Comparison of ENCODE assay signal across 8 cellular contexts in the genomic region with DNA sequence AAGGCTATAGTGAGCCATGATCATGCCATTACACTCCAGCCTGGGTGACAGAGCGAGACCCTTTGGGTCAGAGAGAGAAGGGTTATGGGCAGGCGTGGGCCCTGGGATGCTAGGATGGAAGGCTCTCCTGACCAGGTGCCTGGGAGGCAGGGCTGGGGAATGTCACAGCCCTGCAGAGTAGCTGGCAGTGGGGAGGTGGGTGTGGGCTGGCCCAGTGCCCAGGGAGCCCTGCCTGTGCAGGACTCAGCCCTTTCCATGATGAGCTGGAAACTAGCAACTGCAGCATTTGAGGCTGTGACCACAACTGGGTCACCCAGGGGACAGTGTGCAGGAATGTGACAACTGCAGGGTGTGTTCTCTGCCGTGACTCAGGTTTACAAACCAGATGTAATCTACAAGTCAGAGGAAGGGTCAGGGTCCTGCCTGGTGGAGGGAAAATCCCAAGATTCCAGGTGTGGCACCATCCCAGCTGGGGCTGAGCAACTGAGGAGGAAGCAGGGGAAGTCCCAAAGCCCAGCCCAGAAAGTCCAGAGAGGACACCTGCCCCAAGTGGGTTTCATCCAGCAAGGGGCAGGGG. TPM values are rescaled to one million over a fixed set of nuclear protein-coding genes. Genes with fewer than 3 reads are reported as not detected.
DNase-seq lines count a peak whose midpoint lies in the region; ATAC-seq and TF ChIP-seq lines count a peak whose summit lies in the region.

No MANE protein-coding gene starts in this region.

- H3K36me3 ChIP-seq in vagina: no peaks in the 10 kb centered on the region

- H3K27ac ChIP-seq in vagina: no peak overlapping the region

- intact Hi-C loops in vagina (cut with DNase I): loop anchor here (5.0 to 10.0 kb wide), 2 partner anchors 275 to 328 kb away; a partner anchor contains a TSS

- no peak overlapping the region for H3K4me3 ChIP-seq in AG10803 (ENCODE audit: low read length)
- no peak overlapping the region for H3K4me3 ChIP-seq in vagina

- peak; percentile 5 for ATAC-seq in left lobe of liver

- H3K27me3 ChIP-seq in vagina: no peaks in the 10 kb centered on the region

- H3K4me1 ChIP-seq in vagina: peaks cover 13% of the 10 kb centered on the region

- TF ChIP-seq CTCF in AG10803 (conservative IDR thresholded peaks at IDR 0.05; ENCODE audit: low read length): no peak
- TF ChIP-seq CTCF in vagina (IDR thresholded peaks at IDR 0.05): no peak

- no peaks in the 10 kb centered on the region for H3K9me3 ChIP-seq in vagina

- TF ChIP-seq POLR2A in vagina (IDR thresholded peaks at IDR 0.05): no peak

- DNase-seq in AG10803 (ENCODE audit: low read depth): peak; percentile 55
- DNase-seq in HT-29 (ENCODE audit: low spot score): peak; percentile 98
- peak; percentile 33 for DNase-seq in amniotic stem cell (lab: John Stamatoyannopoulos, UW)
- DNase-seq in left lobe of liver (ENCODE audit: low spot score): no peak
- no peak for DNase-seq in mesenteric fat pad (ENCODE audit: low spot score)
- DNase-seq in iPS-NIHi11 (ENCODE audit: low spot score): no peak
- DNase-seq in DMS53 (lab: John Stamatoyannopoulos, UW): no peak
- no peak for DNase-seq in vagina (ENCODE audit: extremely low spot score in 2 of 2)

RNA-seq across cellular contexts. Expression of a gene that starts 45.4 kb away (rescaled TPM):
- 0.08 and 0.13 TPM in 2 replicates for total RNA-seq in HT-29 (2014; rRNA removed; shearing (Covaris generic))
- total RNA-seq in left lobe of liver (64.6 TPM), mesenteric fat pad (0.19 TPM), vagina (not detected)

RNA-seq across cellular contexts. Expression of a gene that starts 51.8 kb away (rescaled TPM):
- total RNA-seq in HT-29 (2014; rRNA removed; shearing (Covaris generic)): 29.9 and 30.4 TPM in 2 replicates
- 33.1 TPM for total RNA-seq in left lobe of liver
- 80.4 TPM for total RNA-seq in mesenteric fat pad
- total RNA-seq in vagina: 33.9 TPM

Comparison
In these comparisons a context has a peak if more than half of its experiments do, and no peak if none do; other contexts are left out.
1. DNase-seq: peak in AG10803 (single experiment), HT-29 (single experiment) and amniotic stem cell (single experiment); none in left lobe of liver (single experiment), mesenteric fat pad (single experiment), iPS-NIHi11 (single experiment), DMS53 (single experiment) and vagina (0 of 2).
2. RNA of a gene that starts 45.4 kb away (total RNA-seq): 64.6 TPM in left lobe of liver (single experiment); 0.19 TPM in mesenteric fat pad (single experiment), 0.08 to 0.13 TPM in HT-29 and not detected in vagina (single experiment); every median in the first group is over 10 times any median in the second.